In the genomic region with DNA sequence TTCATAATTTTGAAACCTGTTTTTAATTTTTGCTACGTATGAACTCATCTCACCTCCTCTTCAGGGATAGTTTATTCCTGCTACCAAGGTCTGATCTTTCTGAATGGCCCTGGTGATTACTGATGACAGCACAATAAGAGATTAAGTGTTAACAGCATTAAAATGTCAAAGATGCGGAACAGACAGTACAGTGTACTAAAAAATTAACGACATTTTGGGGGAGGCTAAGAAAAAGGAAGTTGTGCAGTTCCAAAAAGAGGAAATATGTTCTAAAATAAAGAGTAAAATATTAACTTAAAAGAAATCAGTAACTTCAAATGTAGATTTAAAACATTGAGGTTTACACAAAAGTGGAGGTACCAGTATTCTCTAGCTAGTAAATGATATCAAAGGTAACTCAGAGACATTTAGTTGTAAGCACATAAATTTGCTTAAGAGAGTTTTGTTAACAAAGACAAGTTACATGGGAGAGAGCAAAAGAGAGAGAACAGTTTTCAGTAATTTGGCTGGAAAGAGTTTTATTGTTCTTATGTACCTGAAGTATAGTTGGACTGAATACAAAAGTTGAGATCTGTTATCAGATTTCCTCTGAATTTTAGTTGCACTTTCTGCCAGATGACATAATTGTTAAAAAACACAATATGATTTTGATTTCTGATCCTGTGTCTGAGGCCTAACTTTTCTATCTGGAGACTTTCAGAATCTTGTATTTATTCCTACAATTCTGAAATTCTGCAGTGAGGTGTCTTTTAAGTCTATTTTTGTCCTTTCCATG, we compare ENCODE assay signal across 11 cellular contexts. TPM values are rescaled to one million over a fixed set of nuclear protein-coding genes. Genes with fewer than 3 reads are reported as not detected.
DNase-seq lines count a peak whose midpoint lies in the region; ATAC-seq and TF ChIP-seq lines count a peak whose summit lies in the region.
"Had no signal": no experiment of that assay in that cellular context is flagged by ENCODE, and none has a peak within 500 bp of the region (broad histone marks: within the 10 kb centered on the region; RNA-seq: fewer than 3 reads in every experiment).

No MANE protein-coding gene starts in this region.

- H3K9me3 ChIP-seq in Loucy (ENCODE audit: insufficient read depth, low read depth, low read length) (no peaks in the 10 kb centered on the region), muscle layer of duodenum (ENCODE audit: control insufficient read depth in 1 of 2, low read length in 2 of 2) (no peaks in the 10 kb centered on the region), H9 (ENCODE audit: control insufficient read depth, low read depth, low read length) (no peaks in the 10 kb centered on the region)

- no CpG with 5 or more reads among the region's 3 CpGs for WGBS in H9 (ENCODE audit: extremely low coverage, insufficient read length, low lambda C conversion rate)

- H2BK5ac ChIP-seq in H9 (ENCODE audit: insufficient read length, low read length), result no peak overlapping the region

- no peak overlapping the region for H3T11ph ChIP-seq in H9 (ENCODE audit: low read length)

- H3K4me3 ChIP-seq in Loucy (ENCODE audit: low read length, poor library complexity, severe bottlenecking) (no peak overlapping the region), muscle layer of duodenum (ENCODE audit: low read depth in 1 of 2, low read length in 2 of 2) (no peak overlapping the region)

- no peak overlapping the region for H2BK15ac ChIP-seq in H9 (ENCODE audit: low read depth, low read length)

- TF ChIP-seq CTCF in CD14-positive monocyte (IDR thresholded peaks at IDR 0.05) (no peak), Loucy (conservative IDR thresholded peaks at IDR 0.05; ENCODE audit: low read length) (no peak), H9 (conservative IDR thresholded peaks at IDR 0.05) (no peak)

- no peak overlapping the region for H2BK120ac ChIP-seq in H9 (ENCODE audit: low read depth, low read length, poor library complexity, severe bottlenecking)

- H3K23me2 ChIP-seq in H9 (ENCODE audit: insufficient read length, low read depth, low read length, poor library complexity, severe bottlenecking), result no peaks in the 10 kb centered on the region

- no peaks in the 10 kb centered on the region for H3F3A ChIP-seq in Loucy (ENCODE audit: low read depth)

- H3K9me3 Mint-ChIP-seq in CD14-positive monocyte (peaks cover 0 to 2% (median 0%) of the 10 kb centered on the region in 7 donors), H9 (no peaks in the 10 kb centered on the region; a peak in 1 of 5 replicates)
- no peaks in the 10 kb centered on the region for H3K9me3 Mint-ChIP-seq in activated T-helper 17 cell treated with anti-CD3 and anti-CD28 coated beads, Interleukin-2, amount 50 U/mL, for 72 hours

- no peaks in the 10 kb centered on the region for H3K9me2 ChIP-seq in Loucy (replicated peaks; ENCODE audit: low read depth, low read length)

- H3K27me3 ChIP-seq in Loucy (ENCODE audit: insufficient read depth, low read length, poor library complexity, severe bottlenecking) (no peaks in the 10 kb centered on the region), muscle layer of duodenum (ENCODE audit: low read depth, low read length) (no peaks in the 10 kb centered on the region), H9 (ENCODE audit: insufficient read depth, low read length) (no peaks in the 10 kb centered on the region)

- no peak overlapping the region for H2AK5ac ChIP-seq in H9 (ENCODE audit: insufficient read length, low read length)

- H3K4me2 ChIP-seq in Loucy (ENCODE audit: low read depth, low read length, poor library complexity, severe bottlenecking), result peak overlapping the region; percentile 59
- H3K4me2 ChIP-seq in H9 (ENCODE audit: insufficient read depth, insufficient read length, low read length), result no peak overlapping the region

- H3K27ac Mint-ChIP-seq in CD14-positive monocyte (peak overlapping the region; percentile 88 to 95 (median 93)), H9 (no peak overlapping the region)
- peak overlapping the region; percentile 69 for H3K27ac Mint-ChIP-seq in activated T-helper 17 cell treated with anti-CD3 and anti-CD28 coated beads, Interleukin-2, amount 50 U/mL, for 72 hours

- intact Hi-C loops in CD14-positive monocyte (cut with micrococcal nuclease), result no loop called here

- no peak overlapping the region for H3K18ac ChIP-seq in H9 (ENCODE audit: insufficient read length, low read depth, low read length)

- H4K91ac ChIP-seq in H9 (ENCODE audit: insufficient read length, low read depth, low read length), result no peak overlapping the region

- H3K36me3 ChIP-seq in Loucy (ENCODE audit: insufficient read depth, low read length) (no peaks in the 10 kb centered on the region), muscle layer of duodenum (ENCODE audit: control insufficient read depth in 1 of 2, insufficient read depth in 2 of 2, low read length in 2 of 2) (no peaks in the 10 kb centered on the region)

- no peak overlapping the region for H2BK12ac ChIP-seq in H9 (ENCODE audit: insufficient read length, low read depth, low read length)

- peak overlapping the region; percentile 13; the same call in 1 of the 2 replicates for H2AFZ ChIP-seq in Loucy (ENCODE audit: low read length)
- no peak overlapping the region for H2AFZ ChIP-seq in H9 (ENCODE audit: low read length)

- H3K27ac ChIP-seq in muscle layer of duodenum (ENCODE audit: low read length) (peak overlapping the region; percentile 48), H9 (ENCODE audit: insufficient read length, low read depth, low read length) (no peak overlapping the region)

- H4K20me1 ChIP-seq in Loucy (ENCODE audit: insufficient read depth, low read length, poor library complexity, severe bottlenecking) (no peaks in the 10 kb centered on the region), H9 (ENCODE audit: control insufficient read depth, insufficient read depth, insufficient read length) (no peaks in the 10 kb centered on the region)

- H3K4me1 ChIP-seq in Loucy (ENCODE audit: insufficient read depth, low read length, poor library complexity, severe bottlenecking) (peaks cover 28% of the 10 kb centered on the region), muscle layer of duodenum (ENCODE audit: control insufficient read depth in 1 of 2, insufficient read depth in 2 of 2, low read length in 2 of 2) (no peaks in the 10 kb centered on the region), H9 (ENCODE audit: insufficient read depth, low read length) (no peaks in the 10 kb centered on the region)

- H4K8ac ChIP-seq in H9 (replicated peaks; ENCODE audit: insufficient read length, low read depth, low read length), result no peak overlapping the region

- no peaks in the 10 kb centered on the region for H3K79me2 ChIP-seq in Loucy (ENCODE audit: insufficient read depth, low read length)
- no peaks in the 10 kb centered on the region for H3K79me2 ChIP-seq in H9 (ENCODE audit: insufficient read depth, low read length)

- H3K27me3 Mint-ChIP-seq in CD14-positive monocyte (ENCODE audit: low read depth in 3 of 3) (no peaks in the 10 kb centered on the region), H9 (ENCODE audit: low read depth) (no peaks in the 10 kb centered on the region)
- H3K27me3 Mint-ChIP-seq in activated T-helper 17 cell treated with anti-CD3 and anti-CD28 coated beads, Interleukin-2, amount 50 U/mL, for 72 hours, result no peaks in the 10 kb centered on the region

- H3K9ac ChIP-seq in Loucy (ENCODE audit: low read depth, low read length, poor library complexity, severe bottlenecking) (peak overlapping the region; percentile 27), H9 (ENCODE audit: extremely low read depth, insufficient read length, low read length) (no peak overlapping the region)

- no peak for ATAC-seq in activated T-helper 17 cell treated with anti-CD3 and anti-CD28 coated beads, Interleukin-2, amount 50 U/mL, for 72 hours (replicated peaks)
- ATAC-seq in HG02610 (IDR thresholded peaks at IDR 0.05; ENCODE audit: unreplicated experiment), result no peak

- no peak for DNase-seq in CD14-positive monocyte (ENCODE audit: low spot score)
- no peak for DNase-seq in NCI-H2171 treated with DMSO at 0.1 percent for 48 hours (lab: John Stamatoyannopoulos, UW)
- no peak for DNase-seq in H9
- no peak for DNase-seq in HT-29 (ENCODE audit: low spot score)
- DNase-seq: mesendoderm; stimulated activated CD4-positive, alpha-beta T cell treated with anti-CD3 and anti-CD28 coated beads, Interleukin-2, amount 100 ng/mL, for 48 hours had no signal

- H3K79me1 ChIP-seq in H9 (ENCODE audit: insufficient read depth, low read depth, low read length, poor library complexity, severe bottlenecking), result no peaks in the 10 kb centered on the region

- no peak overlapping the region for H4K5ac ChIP-seq in H9 (ENCODE audit: insufficient read length, low read depth, low read length)

- H3K4ac ChIP-seq in H9 (ENCODE audit: low read depth, low read length), result no peak overlapping the region

- H3K56ac ChIP-seq in H9 (ENCODE audit: insufficient read length, low read depth, low read length), result no peak overlapping the region

- H3K36me3 Mint-ChIP-seq in CD14-positive monocyte (peaks cover 0 to 3% of the 10 kb centered on the region in 2 donors), H9 (ENCODE audit: insufficient read depth in 1 of 3, low read depth in 3 of 3) (no peaks in the 10 kb centered on the region; a peak in 1 of 7 replicates)
- H3K36me3 Mint-ChIP-seq in activated T-helper 17 cell treated with anti-CD3 and anti-CD28 coated beads, Interleukin-2, amount 50 U/mL, for 72 hours (ENCODE audit: low read depth), result peaks cover 5% of the 10 kb centered on the region

- H3K23ac ChIP-seq in H9 (ENCODE audit: insufficient read length, low read depth, low read length), result no peak overlapping the region

- no peak overlapping the region for H2BK20ac ChIP-seq in H9 (ENCODE audit: low read depth, low read length, poor library complexity, severe bottlenecking)

- peaks cover 70% of the 10 kb centered on the region for H3K4me1 Mint-ChIP-seq in CD14-positive monocyte
- peaks cover 31% of the 10 kb centered on the region for H3K4me1 Mint-ChIP-seq in activated T-helper 17 cell treated with anti-CD3 and anti-CD28 coated beads, Interleukin-2, amount 50 U/mL, for 72 hours
- peaks cover 0 to 4% of the 10 kb centered on the region in 2 experiments; a peak in 1 of 4 replicates for H3K4me1 Mint-ChIP-seq in H9

- no peak overlapping the region for H3K14ac ChIP-seq in H9 (ENCODE audit: insufficient read depth, low read length)

- H3K4me3 Mint-ChIP-seq in CD14-positive monocyte (peak overlapping the region in 1 of 2 donors; percentile 75), H9 (no peak overlapping the region)
- H3K4me3 Mint-ChIP-seq in activated T-helper 17 cell treated with anti-CD3 and anti-CD28 coated beads, Interleukin-2, amount 50 U/mL, for 72 hours, result peak overlapping the region; percentile 62

RNA-seq across cellular contexts. Expression of gene CLECL1, which starts 4.2 kb away (rescaled TPM):
- polyA plus RNA-seq in CD14-positive monocyte, result 10 to 100 TPM; 11.4 to 20.6 TPM
- 1 to 10 TPM; 6.1 to 7.7 TPM for total RNA-seq in activated T-helper 17 cell treated with anti-CD3 and anti-CD28 coated beads, Interleukin-2, amount 50 U/mL, for 72 hours
- not detected in 2 replicates for total RNA-seq in H9 (2021)
- total RNA-seq in HT-29 (2014; rRNA removed; shearing (Covaris generic)), result not detected in 2 replicates
- total RNA-seq: LHCN-M2 had no signal

RNA-seq across cellular contexts. Expression of gene CD69, which starts 23.6 kb away (rescaled TPM):
- 1 to 10 TPM; 5.8 to 6.0 TPM for polyA plus RNA-seq in CD14-positive monocyte
- total RNA-seq in activated T-helper 17 cell treated with anti-CD3 and anti-CD28 coated beads, Interleukin-2, amount 50 U/mL, for 72 hours, result 100 to 1,000 TPM in 1 of 2 donors, 10 to 100 TPM in 1; 51.8 to 150 TPM
- not detected in 2 replicates for total RNA-seq in H9 (2021)
- not detected in 2 replicates for total RNA-seq in HT-29 (2014; rRNA removed; shearing (Covaris generic))
- total RNA-seq: LHCN-M2 had no signal

Comparison
In these comparisons a context has a peak if more than half of its experiments do, and no peak if none do; other contexts are left out.
1. H3K27ac Mint-ChIP-seq: peak in CD14-positive monocyte (7 of 7) and activated T-helper 17 cell treated with anti-CD3 and anti-CD28 coated beads, Interleukin-2, amount 50 U/mL, for 72 hours (single experiment); none in H9 (0 of 3).
2. RNA of gene CD69, which starts 23.6 kb away (total RNA-seq): 51.8 to 150 TPM in activated T-helper 17 cell treated with anti-CD3 and anti-CD28 coated beads, Interleukin-2, amount 50 U/mL, for 72 hours; not detected in H9 and not detected in HT-29; every median in the first group is over 10 times any median in the second.